ENCODE assay signal across 9 cellular contexts in genomic region chr17:7014995-7015586, GRCh38. TPM values are rescaled to one million over a fixed set of nuclear protein-coding genes. Genes with fewer than 3 reads are reported as not detected.
DNase-seq lines count a peak whose midpoint lies in the region; ATAC-seq and TF ChIP-seq lines count a peak whose summit lies in the region.
"Had no signal": no experiment of that assay in that cellular context is flagged by ENCODE, and none has a peak within 500 bp of the region (broad histone marks: within the 10 kb centered on the region; RNA-seq: fewer than 3 reads in every experiment).

No MANE protein-coding gene starts in this region.

- peak; percentile 59 for TF ChIP-seq POLR2A in uterus (IDR thresholded peaks at IDR 0.05)

- peaks cover 20% of the 10 kb centered on the region for H3K79me2 ChIP-seq in parathyroid adenoma

- peak overlapping the region; percentile 86 for H3K4me3 Mint-ChIP-seq in Caco-2 (ENCODE audit: unreplicated experiment)

- H3K9ac ChIP-seq in parathyroid adenoma, result peak overlapping the region; percentile 57

- peak overlapping the region; percentile 93 for H2AFZ ChIP-seq in parathyroid adenoma

- POLR2A ChIA-PET in Caco-2 (lab: Charles Lee), result interaction anchor here (1.0 kb wide), 1 partner anchor 21 kb away, joined by 4 read pairs; the partner anchor contains the start of gene SLC16A13

- CTCF ChIA-PET in Caco-2 (lab: Charles Lee), result interaction anchor here (0.6 kb wide), 1 partner anchor 219 kb away, joined by 3 read pairs; no protein-coding TSS in a partner anchor

- H3K27me3 ChIP-seq in Caco-2 (replicated peaks; ENCODE audit: control insufficient read depth, insufficient read depth, low read length) (no peaks in the 10 kb centered on the region), esophagus (ENCODE audit: control insufficient read depth in 1 of 2, insufficient read depth in 2 of 2, low read length in 2 of 2) (no peaks in the 10 kb centered on the region), parathyroid adenoma (ENCODE audit: control insufficient read depth, insufficient read depth, low read length) (no peaks in the 10 kb centered on the region), uterus (no peaks in the 10 kb centered on the region)

- H3K27ac Mint-ChIP-seq in Caco-2 (ENCODE audit: unreplicated experiment), result peak overlapping the region; percentile 88

- no peaks in the 10 kb centered on the region for H3K4me1 Mint-ChIP-seq in Caco-2 (ENCODE audit: low read depth, unreplicated experiment)

- BruUV-seq in Caco-2 (replicated peaks; lab: Mats Ljungman, UMichigan), result TSS peak; percentile 8

- H3K9me3 ChIP-seq in Caco-2 (no peaks in the 10 kb centered on the region), esophagus (ENCODE audit: control insufficient read depth in 2 of 2, insufficient read depth in 1 of 2, low read depth in 1 of 2, low read length in 1 of 2) (no peaks in the 10 kb centered on the region), parathyroid adenoma (ENCODE audit: control insufficient read depth, low read length) (no peaks in the 10 kb centered on the region), uterus (no peaks in the 10 kb centered on the region)

- H3K36me3 ChIP-seq in Caco-2 (ENCODE audit: control insufficient read depth, insufficient read depth, low read length) (peaks cover 1% of the 10 kb centered on the region; the same call in 1 of the 2 replicates), esophagus (ENCODE audit: control insufficient read depth in 2 of 2, insufficient read depth in 2 of 2, low read length in 1 of 2) (no peaks in the 10 kb centered on the region), parathyroid adenoma (ENCODE audit: control insufficient read depth, insufficient read depth, low read length) (no peaks in the 10 kb centered on the region), uterus (no peaks in the 10 kb centered on the region)

- no peak for TF ChIP-seq CTCF in Caco-2 (IDR thresholded peaks at IDR 0.05; ENCODE audit: insufficient read depth in 1 of 2, low read depth in 1 of 2, low read length in 1 of 2, severe bottlenecking in 1 of 2, unreplicated experiment in 1 of 2)
- TF ChIP-seq CTCF in LNCaP clone FGC (IDR thresholded peaks at IDR 0.05; ENCODE audit: control insufficient read depth, extremely low read depth, insufficient read depth), result no peak
- TF ChIP-seq CTCF in parathyroid adenoma (IDR thresholded peaks at IDR 0.05), result no peak
- TF ChIP-seq CTCF in uterus (IDR thresholded peaks at IDR 0.05), result no peak

- ATAC-seq in GM21529 (IDR thresholded peaks at IDR 0.05; ENCODE audit: unreplicated experiment), result peak; percentile 17

- H3K4me3 ChIP-seq in Caco-2 (ENCODE audit: low read depth, low read length) (peak overlapping the region; percentile 86), LNCaP clone FGC (ENCODE audit: low read depth, low read length) (peak overlapping the region; percentile 79), esophagus (ENCODE audit: low read depth in 1 of 2, low read length in 2 of 2) (peak overlapping the region; percentile 59 to 70), parathyroid adenoma (ENCODE audit: low read depth, low read length) (peak overlapping the region; percentile 91), uterus (peak overlapping the region; percentile 81 to 87)

- 1% methylated on average over 27 to 40 of the region's 40 CpGs for WGBS in esophagus, 2 donors

- H3K36me3 Mint-ChIP-seq in Caco-2 (ENCODE audit: insufficient read depth, unreplicated experiment), result peaks cover 19% of the 10 kb centered on the region

- no peaks in the 10 kb centered on the region for H3K27me3 Mint-ChIP-seq in Caco-2 (ENCODE audit: insufficient read depth, unreplicated experiment)

- H3K4me2 ChIP-seq in parathyroid adenoma (ENCODE audit: low read length), result peak overlapping the region; percentile 56

- no peaks in the 10 kb centered on the region for H3K9me3 Mint-ChIP-seq in Caco-2 (ENCODE audit: unreplicated experiment)

- H3K4me1 ChIP-seq in Caco-2 (no peaks in the 10 kb centered on the region), esophagus (ENCODE audit: control insufficient read depth in 2 of 2, insufficient read depth in 2 of 2, low read length in 1 of 2) (peaks cover 3 to 4% of the 10 kb centered on the region in 2 donors), parathyroid adenoma (peaks cover 24% of the 10 kb centered on the region), uterus (peaks cover 0 to 12% of the 10 kb centered on the region in 2 donors)

- peak overlapping the region; percentile 98 to 99 for H3K27ac ChIP-seq in esophagus (ENCODE audit: low read depth in 2 of 2, low read length in 1 of 2)
- peak overlapping the region; percentile 99 for H3K27ac ChIP-seq in parathyroid adenoma
- H3K27ac ChIP-seq in uterus, result peak overlapping the region; percentile 94 to 96

- intact Hi-C loops in Caco-2 (cut with micrococcal nuclease; ENCODE audit: unreplicated experiment) (no loop called here), uterus (cut with DNase I; ENCODE audit: low total_unique reads) (no loop called here)

- DNase-seq in Caco-2, result no peak
- no peak for DNase-seq in LNCaP clone FGC (ENCODE audit: low read depth)
- peak; percentile 72 for DNase-seq in activated CD8-positive, alpha-beta memory T cell treated with anti-CD3 and anti-CD28 coated beads, Interleukin-2, amount 50 U/mL, for 4 hours
- DNase-seq in uterus, result no peak
- no peak for DNase-seq in DMS153 treated with DMSO at 0.1 percent for 48 hours (lab: John Stamatoyannopoulos, UW; ENCODE audit: unreplicated experiment)

RNA-seq across cellular contexts. Expression of gene RNASEK, which starts 2.7 kb away (rescaled TPM):
- total RNA-seq in Caco-2 (2022), result 61.9 and 63.0 TPM in 2 replicates
- 100 to 1,000 TPM; 216 to 253 TPM for polyA plus RNA-seq in esophagus
- total RNA-seq in uterus, result 100 to 1,000 TPM in 2 of 4 donors, 10 to 100 TPM in 2; 30.8 to 153 (median 101) TPM

RNA-seq across cellular contexts. Expression of gene BCL6B, which starts 7.8 kb away (rescaled TPM):
- total RNA-seq in Caco-2 (2022) (not detected in 2 replicates), uterus (10 to 100 TPM in 3 of 4 donors, 1 to 10 TPM in 1; 9.7 to 32.8 (median 22.7) TPM)
- polyA plus RNA-seq in esophagus, result 1 to 10 TPM; 1.5 to 1.8 TPM

RNA-seq across cellular contexts. Expression of gene ALOX12, which starts 19.2 kb away (rescaled TPM):
- total RNA-seq in Caco-2 (2022) (not detected in 2 replicates), uterus (under 1 TPM in 2 of 4 donors, not detected in 2; 0.14 to 0.34 TPM)
- 10 to 100 TPM; 54.4 to 66.5 TPM for polyA plus RNA-seq in esophagus
- total RNA-seq: T-helper 1 cell treated with Interleukin-12 subunit alpha and Interleukin-12 subunit beta and Interleukin-4 antibody, amounts not matched to agents 30 ng/mL and 1 ng/mL, for 36 hours had no signal

RNA-seq across cellular contexts. Expression of gene SLC16A13, which starts 20.7 kb away (rescaled TPM):
- 7.1 and 8.7 TPM in 2 replicates for total RNA-seq in Caco-2 (2022)
- 1 to 10 TPM; 4.8 TPM for polyA plus RNA-seq in esophagus
- 1 to 10 TPM in 1 of 4 donors, under 1 TPM in 1, not detected in 2; 0.51 to 3.4 TPM for total RNA-seq in uterus

RNA-seq across cellular contexts. Expression of gene SLC16A11, which starts 28.8 kb away (rescaled TPM):
- total RNA-seq in Caco-2 (2022) (0.35 and 0.43 TPM in 2 replicates), uterus (1 to 10 TPM in 1 of 4 donors, under 1 TPM in 3; 0.14 to 10.0 (median 0.85) TPM)
- 1 to 10 TPM; 1.9 to 2.3 TPM for polyA plus RNA-seq in esophagus

Comparison
In these comparisons a context has a peak if more than half of its experiments do, and no peak if none do; other contexts are left out.
1. RNA of gene BCL6B, which starts 7.8 kb away (total RNA-seq): 9.7 to 32.8 TPM in uterus; not detected in Caco-2; every median in the first group is over 10 times any median in the second.
2. Peak in every context shown above with its lines, with median percentiles within 50 percentile points of each other: H3K4me3 ChIP-seq and H3K27ac ChIP-seq.